In the genomic region with DNA sequence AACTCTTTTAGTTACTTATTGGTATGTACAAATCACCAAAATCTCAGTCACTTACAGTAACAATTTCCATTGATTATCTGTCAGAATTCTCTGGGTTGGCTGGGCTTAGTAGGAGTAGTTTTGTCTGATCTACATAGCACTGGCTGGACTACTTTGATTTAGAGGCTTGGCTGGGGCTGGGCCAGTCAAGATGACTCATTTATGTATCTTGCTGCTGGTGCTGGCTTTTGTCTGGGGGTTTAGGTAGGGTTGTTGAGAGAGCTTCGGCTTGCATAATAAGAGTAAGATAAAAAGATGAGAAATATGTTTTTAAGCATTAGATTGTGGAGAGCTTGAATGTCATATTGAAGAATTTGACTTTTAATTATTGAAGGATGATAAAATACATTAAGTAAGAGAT, we compare ENCODE assay signal across 15 cellular contexts.
DNase-seq lines count a peak whose midpoint lies in the region; ATAC-seq and TF ChIP-seq lines count a peak whose summit lies in the region.
"Had no signal": no experiment of that assay in that cellular context is flagged by ENCODE, and none has a peak within 500 bp of the region (broad histone marks: within the 10 kb centered on the region; RNA-seq: fewer than 3 reads in every experiment).

No MANE protein-coding gene starts in this region.

- DNase-seq in MCF 10A (ENCODE audit: unreplicated experiment) (peak; percentile 76), breast epithelium (ENCODE audit: low spot score in 2 of 2) (no peak), adipocyte (ENCODE audit: low read depth) (peak; percentile 42), foreskin fibroblast (peak; percentile 22 to 67), skeletal muscle cell (ENCODE audit: low read depth) (peak; percentile 41), NCI-H510A treated with DMSO at 0.1 percent for 48 hours (lab: John Stamatoyannopoulos, UW) (no peak)
- DNase-seq in CD4-positive, alpha-beta T cell: no peak
- DNase-seq: 8988T; activated CD4-positive, alpha-beta T cell treated with anti-CD3 and anti-CD28 coated beads, Interleukin-2, amount 50 U/mL, for 4 hours; heart right ventricle; lower lobe of right lung; NCI-H1105 treated with DMSO at 0.1 percent for 48 hours had no signal

- H3K27me3 ChIP-seq in breast epithelium (no peaks in the 10 kb centered on the region), adipocyte (replicated peaks; ENCODE audit: control insufficient read depth, insufficient read depth, low read length) (no peaks in the 10 kb centered on the region)
- H3K27me3 ChIP-seq in CD4-positive, alpha-beta T cell (ENCODE audit: control insufficient read depth, insufficient read depth, low read length): no peaks in the 10 kb centered on the region
- H3K27me3 ChIP-seq: cardiac muscle cell, heart right ventricle, neutrophil had no signal

- H3K27ac ChIP-seq in breast epithelium: no peak overlapping the region
- no peak overlapping the region for H3K27ac ChIP-seq in CD4-positive, alpha-beta T cell (ENCODE audit: low read depth, low read length)
- H3K27ac ChIP-seq: cardiac muscle cell, heart right ventricle, lower lobe of right lung, neutrophil had no signal

- no peak overlapping the region for H3K4me3 Mint-ChIP-seq in MCF 10A (ENCODE audit: unreplicated experiment)
- H3K4me3 Mint-ChIP-seq in CD4-positive, alpha-beta T cell: no peak overlapping the region

- TF ChIP-seq CTCF in MCF 10A (IDR thresholded peaks at IDR 0.05; ENCODE audit: unreplicated experiment) (no peak), breast epithelium (IDR thresholded peaks at IDR 0.05) (no peak), foreskin fibroblast (IDR thresholded peaks at IDR 0.05; ENCODE audit: low read depth, low read length) (no peak)
- no peak for TF ChIP-seq CTCF in CD4-positive, alpha-beta T cell (IDR thresholded peaks at IDR 0.05)

- no peaks in the 10 kb centered on the region for H3K36me3 Mint-ChIP-seq in MCF 10A (ENCODE audit: insufficient read depth, unreplicated experiment)
- no peaks in the 10 kb centered on the region for H3K36me3 Mint-ChIP-seq in CD4-positive, alpha-beta T cell (ENCODE audit: low read depth)

- POLR2A ChIA-PET in MCF 10A (lab: Yijun Ruan, JAX): no interaction called here
- POLR2A ChIA-PET in CD4-positive, alpha-beta T cell (lab: Charles Lee): no interaction called here

- CTCF ChIA-PET in MCF 10A (lab: Yijun Ruan, JAX): interaction anchor here (2.7 kb wide), 1 partner anchor 1133 kb away, joined by 9 read pairs; a partner anchor contains a TSS
- CTCF ChIA-PET in CD4-positive, alpha-beta T cell (lab: Charles Lee): no interaction called here

- no peaks in the 10 kb centered on the region for H3K9me3 ChIP-seq in breast epithelium
- H3K9me3 ChIP-seq in adipocyte (ENCODE audit: control insufficient read depth, low read length): no peaks in the 10 kb centered on the region
- no peaks in the 10 kb centered on the region for H3K9me3 ChIP-seq in CD4-positive, alpha-beta T cell (ENCODE audit: control insufficient read depth, low read length)
- H3K9me3 ChIP-seq: heart right ventricle, lower lobe of right lung, neutrophil had no signal

- BruUV-seq in MCF 10A (replicated peaks; lab: Mats Ljungman, UMichigan): no TSS peak

- no peaks in the 10 kb centered on the region for H3K4me1 ChIP-seq in breast epithelium
- peaks cover 4% of the 10 kb centered on the region for H3K4me1 ChIP-seq in adipocyte (ENCODE audit: control insufficient read depth, insufficient read depth, low read length)
- H3K4me1 ChIP-seq: heart right ventricle, lower lobe of right lung had no signal

- no peak for TF ChIP-seq POLR2A in breast epithelium (IDR thresholded peaks at IDR 0.05)

- ATAC-seq in HG02571 (IDR thresholded peaks at IDR 0.05; ENCODE audit: unreplicated experiment): no peak
- ATAC-seq in CD4-positive, alpha-beta T cell (ENCODE audit: poor library complexity): no peak
- ATAC-seq: lower lobe of right lung had no signal

- H3K27ac Mint-ChIP-seq in MCF 10A (ENCODE audit: low read depth, unreplicated experiment): no peak overlapping the region
- H3K27ac Mint-ChIP-seq in CD4-positive, alpha-beta T cell: no peak overlapping the region

- H3K4me3 ChIP-seq in breast epithelium: no peak overlapping the region
- H3K4me3 ChIP-seq in adipocyte (ENCODE audit: low read length): no peak overlapping the region
- H3K4me3 ChIP-seq in foreskin fibroblast (ENCODE audit: low read depth in 1 of 2, low read length in 2 of 2): no peak overlapping the region
- H3K4me3 ChIP-seq in skeletal muscle cell (ENCODE audit: low read depth, low read length): no peak overlapping the region
- H3K4me3 ChIP-seq: cardiac muscle cell, heart right ventricle, lower lobe of right lung had no signal

- H3K4me1 Mint-ChIP-seq in MCF 10A (ENCODE audit: insufficient read depth, unreplicated experiment): peaks cover 7% of the 10 kb centered on the region
- H3K4me1 Mint-ChIP-seq in CD4-positive, alpha-beta T cell (ENCODE audit: low read depth): no peaks in the 10 kb centered on the region

- H3K9ac ChIP-seq in adipocyte (ENCODE audit: low read length): no peak overlapping the region

- no peaks in the 10 kb centered on the region for H3K9me3 Mint-ChIP-seq in MCF 10A (ENCODE audit: unreplicated experiment)
- no peaks in the 10 kb centered on the region for H3K9me3 Mint-ChIP-seq in CD4-positive, alpha-beta T cell

- intact Hi-C loops in MCF 10A (cut with micrococcal nuclease) (no loop called here), breast epithelium (cut with DNase I; ENCODE audit: low total_unique reads) (no loop called here)
- intact Hi-C loops in CD4-positive, alpha-beta T cell (cut with DNase I, micrococcal nuclease): no loop called here

- H3K27me3 Mint-ChIP-seq in MCF 10A (ENCODE audit: insufficient read depth, unreplicated experiment): no peaks in the 10 kb centered on the region
- no peaks in the 10 kb centered on the region for H3K27me3 Mint-ChIP-seq in CD4-positive, alpha-beta T cell

- H3K36me3 ChIP-seq in breast epithelium (no peaks in the 10 kb centered on the region), adipocyte (ENCODE audit: control insufficient read depth, insufficient read depth, low read length, severe bottlenecking) (no peaks in the 10 kb centered on the region)
- H3K36me3 ChIP-seq: cardiac muscle cell, heart right ventricle, lower lobe of right lung, neutrophil had no signal

Comparison
In these comparisons a context has a peak if more than half of its experiments do, and no peak if none do; other contexts are left out.
1. DNase-seq: peak in MCF 10A (single experiment), adipocyte (single experiment), foreskin fibroblast (2 of 2) and skeletal muscle cell (single experiment); none in breast epithelium (0 of 2), NCI-H510A treated with DMSO at 0.1 percent for 48 hours (single experiment) and CD4-positive, alpha-beta T cell (0 of 10).